22 cellular contexts compared by ENCODE assay signal in genomic region chr3:184800349-184800748, GRCh38.
"Had no signal": no experiment of that assay in that cellular context is flagged by ENCODE, and none has a peak within 500 bp of the region (broad histone marks: within the 10 kb centered on the region; RNA-seq: fewer than 3 reads in every experiment).

No MANE protein-coding gene starts in this region.

- H3K36me3 ChIP-seq: gastroesophageal sphincter, lower lobe of right lung, neutrophil, right lobe of liver, suprapubic skin, tibial nerve had no signal

- H3K27ac ChIP-seq: epithelial cell of prostate, gastroesophageal sphincter, lower lobe of right lung, neutrophil, parathyroid adenoma, right lobe of liver, skin epidermis, suprapubic skin, tibial nerve had no signal

- H2AFZ ChIP-seq: parathyroid adenoma had no signal

- H3K36me3 Mint-ChIP-seq: activated naive CD8-positive, alpha-beta T cell treated with anti-CD3 and anti-CD28 coated beads for 36 hours; stimulated activated effector memory CD8-positive, alpha-beta T cell treated with anti-CD3 and anti-CD28 coated beads, Interleukin-12 subunit alpha, Interleukin-12 subunit beta, amount 100 ng/mL, for 72 hours; WTC11 had no signal

- H3K9me3 ChIP-seq: lower lobe of right lung, neutrophil, right lobe of liver, suprapubic skin, tibial nerve had no signal

- H3K9me3 Mint-ChIP-seq: nephron; stimulated activated effector memory CD8-positive, alpha-beta T cell treated with anti-CD3 and anti-CD28 coated beads, Interleukin-12 subunit alpha, Interleukin-12 subunit beta, amount 100 ng/mL, for 72 hours; WTC11 had no signal

- H3K4me1 Mint-ChIP-seq: activated naive CD8-positive, alpha-beta T cell treated with anti-CD3 and anti-CD28 coated beads for 36 hours; stimulated activated naive CD8-positive, alpha-beta T cell treated with anti-CD3 and anti-CD28 coated beads, Interleukin-15, amount 100 ng/mL, for 72 hours had no signal

- ATAC-seq: gastroesophageal sphincter; lower lobe of right lung; right lobe of liver; stimulated activated effector memory CD8-positive, alpha-beta T cell treated with anti-CD3 and anti-CD28 coated beads, Interleukin-12 subunit alpha, Interleukin-12 subunit beta, amount 100 ng/mL, for 72 hours; stimulated activated naive CD8-positive, alpha-beta T cell treated with anti-CD3 and anti-CD28 coated beads, Interleukin-15, amount 100 ng/mL, for 72 hours; WTC11 had no signal

- H3K9ac ChIP-seq: parathyroid adenoma had no signal

- DNase-seq: activated CD4-positive, alpha-beta T cell treated with anti-CD3 and anti-CD28 coated beads, Interleukin-2, amount 50 U/mL, for 4 hours; activated naive CD4-positive, alpha-beta T cell treated with Interleukin-2 at 50 U/mL for 16 hours; activated naive CD8-positive, alpha-beta T cell treated with anti-CD3 and anti-CD28 coated beads for 36 hours; activated T-cell treated with anti-CD3 and anti-CD28 coated beads, Interleukin-2, amount 50 U/mL, for 48 hours; cortex of kidney; head of caudate nucleus; islet precursor cell; lower lobe of right lung; right lobe of liver; stimulated activated CD4-positive, alpha-beta T cell treated with anti-CD3 and anti-CD28 coated beads, Interleukin-2, amount 100 ng/mL, for 24 hours; stimulated activated naive CD8-positive, alpha-beta T cell treated with anti-CD3 and anti-CD28 coated beads, Interleukin-15, amount 100 ng/mL, for 72 hours; T-helper 9 cell had no signal

- H3K27me3 ChIP-seq: right lobe of liver had no signal

- H3K27ac Mint-ChIP-seq: activated naive CD8-positive, alpha-beta T cell treated with anti-CD3 and anti-CD28 coated beads for 36 hours; nephron; stimulated activated effector memory CD8-positive, alpha-beta T cell treated with anti-CD3 and anti-CD28 coated beads, Interleukin-12 subunit alpha, Interleukin-12 subunit beta, amount 100 ng/mL, for 72 hours; stimulated activated naive CD8-positive, alpha-beta T cell treated with anti-CD3 and anti-CD28 coated beads, Interleukin-15, amount 100 ng/mL, for 72 hours; WTC11 had no signal

- H3K79me2 ChIP-seq: parathyroid adenoma had no signal

- H3K4me3 Mint-ChIP-seq: activated naive CD8-positive, alpha-beta T cell treated with anti-CD3 and anti-CD28 coated beads for 36 hours; nephron; stimulated activated effector memory CD8-positive, alpha-beta T cell treated with anti-CD3 and anti-CD28 coated beads, Interleukin-12 subunit alpha, Interleukin-12 subunit beta, amount 100 ng/mL, for 72 hours; stimulated activated naive CD8-positive, alpha-beta T cell treated with anti-CD3 and anti-CD28 coated beads, Interleukin-15, amount 100 ng/mL, for 72 hours; WTC11 had no signal

- H3K4me3 ChIP-seq: gastroesophageal sphincter, lower lobe of right lung, right lobe of liver, skin epidermis, suprapubic skin, tibial nerve had no signal

- H3K4me1 ChIP-seq: gastroesophageal sphincter, suprapubic skin, tibial nerve had no signal
